Comparison of ENCODE assay signal across 28 cellular contexts in the genomic region with DNA sequence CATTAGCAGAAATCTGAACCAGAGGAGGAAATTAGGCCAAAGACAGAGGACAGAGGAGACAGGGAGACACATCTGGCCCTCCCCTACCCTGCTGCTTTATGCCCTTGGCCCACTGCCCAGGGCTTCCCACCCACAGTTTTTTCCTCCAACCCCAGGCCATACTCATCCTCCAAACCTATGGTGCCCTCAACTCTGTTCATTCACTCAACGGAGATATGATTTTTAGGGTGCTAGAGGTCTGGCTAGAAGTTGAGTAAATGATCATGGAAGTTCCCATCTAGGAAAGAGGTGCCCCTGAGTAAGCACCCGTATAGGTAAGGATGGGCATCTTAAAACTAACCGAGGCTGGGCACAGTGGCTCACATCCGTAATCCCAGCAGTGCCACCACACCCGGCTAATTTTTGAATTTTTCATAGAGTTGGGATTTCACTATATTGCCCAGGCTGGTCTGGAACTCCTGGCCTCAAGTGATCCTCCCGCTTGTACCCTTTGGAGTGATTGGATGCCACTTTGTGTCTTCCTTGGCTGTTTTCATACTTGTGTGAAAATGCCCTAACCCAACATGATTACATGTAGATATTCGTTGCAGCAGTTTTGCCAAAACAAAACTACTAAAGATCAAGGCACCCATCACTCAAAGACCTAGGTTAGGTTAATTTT. TPM values are rescaled to one million over a fixed set of nuclear protein-coding genes. Genes with fewer than 3 reads are reported as not detected.
DNase-seq lines count a peak whose midpoint lies in the region; ATAC-seq and TF ChIP-seq lines count a peak whose summit lies in the region.
"Had no signal": no experiment of that assay in that cellular context is flagged by ENCODE, and none has a peak within 500 bp of the region (broad histone marks: within the 10 kb centered on the region; RNA-seq: fewer than 3 reads in every experiment).

No MANE protein-coding gene starts in this region.

- H3K36me3 ChIP-seq in SK-N-SH (replicated peaks in 1 of 2; ENCODE audit: control insufficient read depth in 1 of 2, insufficient read depth in 2 of 2, low read length in 1 of 2) (peaks cover 4 to 9% of the 10 kb centered on the region in 2 experiments), right lobe of liver (peaks cover 0 to 30% (median 20%) of the 10 kb centered on the region in 4 donors)

- no peak overlapping the region for H3K27ac ChIP-seq in SK-N-SH (ENCODE audit: low read depth in 2 of 2, low read length in 1 of 2)
- H3K27ac ChIP-seq in RWPE1, result peak overlapping the region; percentile 92
- H3K27ac ChIP-seq in right lobe of liver, result no peak overlapping the region
- H3K27ac ChIP-seq: lower lobe of right lung, upper lobe of right lung had no signal

- TF ChIP-seq POLR2A in right lobe of liver (IDR thresholded peaks at IDR 0.05), result peak; percentile 30

- H3K4me1 ChIP-seq in SK-N-SH (ENCODE audit: control insufficient read depth in 1 of 2, insufficient read depth in 2 of 2, low read depth in 1 of 2, low read length in 1 of 2), result no peaks in the 10 kb centered on the region; a peak in 1 of 4 replicates
- H3K4me1 ChIP-seq in right lobe of liver, result peaks cover 0 to 18% (median 6%) of the 10 kb centered on the region in 4 donors
- H3K4me1 ChIP-seq: upper lobe of right lung had no signal

- TF ChIP-seq EP300 in SK-N-SH (IDR thresholded peaks at IDR 0.05; ENCODE audit: borderline replicate concordance in 1 of 2, low read depth in 1 of 2, low read length in 1 of 2), result no peak

- H3K4me3 ChIP-seq in SK-N-SH (ENCODE audit: low read depth in 2 of 2, low read length in 1 of 2) (no peak overlapping the region), right lobe of liver (no peak overlapping the region)
- H3K4me3 ChIP-seq: lower lobe of right lung, upper lobe of right lung had no signal

- TF ChIP-seq CTCF in SK-N-SH (IDR thresholded peaks at IDR 0.05) (no peak), RWPE1 (conservative IDR thresholded peaks at IDR 0.05; ENCODE audit: low read depth) (no peak), right lobe of liver (IDR thresholded peaks at IDR 0.05) (no peak)

- no peak overlapping the region for H3K9ac ChIP-seq in SK-N-SH

- 73% methylated on average over 7 of the region's 7 CpGs for WGBS in SK-N-SH (ENCODE audit: low lambda C conversion rate)
- WGBS in right lobe of liver (ENCODE audit: insufficient coverage, low coverage, low lambda C conversion rate, missing lambda C conversion rate), result 84% methylated on average over 6 of the region's 7 CpGs

- peaks cover 31% of the 10 kb centered on the region for H3K79me2 ChIP-seq in SK-N-SH (ENCODE audit: insufficient read depth)

- no peaks in the 10 kb centered on the region for H3K27me3 ChIP-seq in SK-N-SH (ENCODE audit: insufficient read depth)
- no peaks in the 10 kb centered on the region for H3K27me3 ChIP-seq in right lobe of liver
- H3K27me3 ChIP-seq: pancreas, upper lobe of right lung had no signal

- no peak for TF ChIP-seq RAD21 in SK-N-SH (IDR thresholded peaks at IDR 0.05; ENCODE audit: low read length)

- no peaks in the 10 kb centered on the region for H4K20me1 ChIP-seq in SK-N-SH (ENCODE audit: insufficient read depth)

- no peak overlapping the region for H3K4me2 ChIP-seq in SK-N-SH

- H3K9me2 ChIP-seq in SK-N-SH, result no peaks in the 10 kb centered on the region

- no peak overlapping the region for H2AFZ ChIP-seq in SK-N-SH (ENCODE audit: low read depth)

- CTCF ChIA-PET in SK-N-SH (lab: Yijun Ruan, JAX) (interaction anchor here (0.6 kb wide), 1 partner anchor 88 kb away, joined by 3 read pairs; no protein-coding TSS in a partner anchor), RWPE1 (lab: Yijun Ruan, JAX) (no interaction called here)

- POLR2A ChIA-PET in SK-N-SH (lab: Yijun Ruan, JAX), result no interaction called here
- POLR2A ChIA-PET in RWPE1 (lab: Yijun Ruan, JAX; ENCODE audit: low non-redundant PET), result no interaction called here

- H3K9me3 ChIP-seq in SK-N-SH (no peaks in the 10 kb centered on the region), right lobe of liver (no peaks in the 10 kb centered on the region)
- H3K9me3 ChIP-seq: lower lobe of right lung, pancreas, upper lobe of right lung had no signal

- ATAC-seq in SK-N-SH treated with all-trans-retinoic acid at 6 μM for 48 hours, result no peak
- no peak for ATAC-seq in right lobe of liver
- no peak for ATAC-seq in HG03139 (IDR thresholded peaks at IDR 0.05; ENCODE audit: unreplicated experiment)
- no peak for ATAC-seq in HG03280 (IDR thresholded peaks at IDR 0.05; ENCODE audit: unreplicated experiment)
- ATAC-seq in HG03571 (IDR thresholded peaks at IDR 0.05; ENCODE audit: unreplicated experiment), result no peak
- ATAC-seq: activated CD8-positive, alpha-beta T cell treated with anti-CD3 and anti-CD28 coated beads for 36 hours; lower lobe of right lung; pancreas; right cardiac atrium; stimulated activated effector memory CD8-positive, alpha-beta T cell treated with anti-CD3 and anti-CD28 coated beads, Interleukin-12 subunit alpha, Interleukin-12 subunit beta, amount 100 ng/mL, for 72 hours; T-helper 17 cell; upper lobe of right lung had no signal

- DNase-seq in SK-N-SH, result no peak
- no peak for DNase-seq in RWPE1 (ENCODE audit: low spot score)
- no peak for DNase-seq in right lobe of liver
- no peak for DNase-seq in NK-92 (lab: John Stamatoyannopoulos, UW; ENCODE audit: unreplicated experiment)
- DNase-seq: 8988T; activated CD4-positive, alpha-beta T cell treated with anti-CD3 and anti-CD28 coated beads for 1 hour; activated CD8-positive, alpha-beta T cell treated with anti-CD3 and anti-CD28 coated beads for 36 hours; CD4-positive, CD25-positive, alpha-beta regulatory T cell; effector CD4-positive, alpha-beta T cell; erythroblast; Kasumi-1; kidney glomerular epithelial cell; lower lobe of right lung; NCI-H1694; NCI-H2171 treated with DMSO at 0.1 percent for 48 hours; NCI-H524 treated with DMSO at 0.1 percent for 48 hours; right cardiac atrium; stimulated activated CD4-positive, alpha-beta T cell treated with anti-CD3 and anti-CD28 coated beads, Interleukin-4, amount 100 ng/mL, for 1 hour; substantia nigra; T-helper 17 cell; upper lobe of right lung had no signal

- peaks cover 20% of the 10 kb centered on the region for H3F3A ChIP-seq in SK-N-SH (replicated peaks; ENCODE audit: insufficient read depth)

- intact Hi-C loops in right lobe of liver (cut with DNase I), result no loop called here

TF ChIP-seq in SK-N-SH treated with all-trans-retinoic acid at 6 μM for 48 hours, 23 proteins besides CTCF, POLR2A, EP300 and RAD21 (continues in another document):
- TF ChIP-seq ISL1 (CRISPR knock-in tag; IDR thresholded peaks at IDR 0.05) (no peak), ZNF8 (CRISPR knock-in tag; IDR thresholded peaks at IDR 0.05) (no peak), ZFP30 (CRISPR knock-in tag; IDR thresholded peaks at IDR 0.05) (0 out of 2 replicates have a peak, but pooled peaks have one; percentile 35), GLIS3 (CRISPR knock-in tag; IDR thresholded peaks at IDR 0.05) (peak; percentile 91; the same call in 1 of the 2 replicates)
- TF ChIP-seq, protein P1, sequence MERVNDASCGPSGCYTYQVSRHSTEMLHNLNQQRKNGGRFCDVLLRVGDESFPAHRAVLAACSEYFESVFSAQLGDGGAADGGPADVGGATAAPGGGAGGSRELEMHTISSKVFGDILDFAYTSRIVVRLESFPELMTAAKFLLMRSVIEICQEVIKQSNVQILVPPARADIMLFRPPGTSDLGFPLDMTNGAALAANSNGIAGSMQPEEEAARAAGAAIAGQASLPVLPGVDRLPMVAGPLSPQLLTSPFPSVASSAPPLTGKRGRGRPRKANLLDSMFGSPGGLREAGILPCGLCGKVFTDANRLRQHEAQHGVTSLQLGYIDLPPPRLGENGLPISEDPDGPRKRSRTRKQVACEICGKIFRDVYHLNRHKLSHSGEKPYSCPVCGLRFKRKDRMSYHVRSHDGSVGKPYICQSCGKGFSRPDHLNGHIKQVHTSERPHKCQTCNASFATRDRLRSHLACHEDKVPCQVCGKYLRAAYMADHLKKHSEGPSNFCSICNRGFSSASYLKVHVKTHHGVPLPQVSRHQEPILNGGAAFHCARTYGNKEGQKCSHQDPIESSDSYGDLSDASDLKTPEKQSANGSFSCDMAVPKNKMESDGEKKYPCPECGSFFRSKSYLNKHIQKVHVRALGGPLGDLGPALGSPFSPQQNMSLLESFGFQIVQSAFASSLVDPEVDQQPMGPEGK (CRISPR knock-in tag; IDR thresholded peaks at IDR 0.05; ENCODE audit: borderline replicate concordance), result peak; percentile 36; the same call in 1 of the 2 replicates

TF ChIP-seq in SK-N-SH, 30 proteins besides CTCF, POLR2A, EP300 and RAD21 (continues in another document):
- TF ChIP-seq, protein P2, sequence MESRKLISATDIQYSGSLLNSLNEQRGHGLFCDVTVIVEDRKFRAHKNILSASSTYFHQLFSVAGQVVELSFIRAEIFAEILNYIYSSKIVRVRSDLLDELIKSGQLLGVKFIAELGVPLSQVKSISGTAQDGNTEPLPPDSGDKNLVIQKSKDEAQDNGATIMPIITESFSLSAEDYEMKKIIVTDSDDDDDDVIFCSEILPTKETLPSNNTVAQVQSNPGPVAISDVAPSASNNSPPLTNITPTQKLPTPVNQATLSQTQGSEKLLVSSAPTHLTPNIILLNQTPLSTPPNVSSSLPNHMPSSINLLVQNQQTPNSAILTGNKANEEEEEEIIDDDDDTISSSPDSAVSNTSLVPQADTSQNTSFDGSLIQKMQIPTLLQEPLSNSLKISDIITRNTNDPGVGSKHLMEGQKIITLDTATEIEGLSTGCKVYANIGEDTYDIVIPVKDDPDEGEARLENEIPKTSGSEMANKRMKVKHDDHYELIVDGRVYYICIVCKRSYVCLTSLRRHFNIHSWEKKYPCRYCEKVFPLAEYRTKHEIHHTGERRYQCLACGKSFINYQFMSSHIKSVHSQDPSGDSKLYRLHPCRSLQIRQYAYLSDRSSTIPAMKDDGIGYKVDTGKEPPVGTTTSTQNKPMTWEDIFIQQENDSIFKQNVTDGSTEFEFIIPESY (IDR thresholded peaks at IDR 0.05; ENCODE audit: borderline replicate concordance, low read depth), result no peak
- TF ChIP-seq JUND (IDR thresholded peaks at IDR 0.05), result no peak

RNA-seq across cellular contexts. Expression of a gene that starts 4.4 kb away (rescaled TPM):
- polyA plus RNA-seq in SK-N-SH (2012; rRNA removed), result 332 and 351 TPM in 2 replicates
- 225 and 265 TPM in 2 replicates for polyA plus RNA-seq in SK-N-SH (2012; cell fraction: cytosol; rRNA removed)
- polyA plus RNA-seq in SK-N-SH (2012; cell fraction: nucleus; rRNA removed), result 714 and 1,063 TPM in 2 replicates
- 1,000 to 10,000 TPM in 2 of 6 experiments, 100 to 1,000 TPM in 4; 148 to 1,377 (median 478) TPM for total RNA-seq in right lobe of liver

RNA-seq across cellular contexts. Expression of a gene that starts 48.4 kb away (rescaled TPM):
- 47.7 and 49.4 TPM in 2 replicates for polyA plus RNA-seq in SK-N-SH (2012; rRNA removed)
- polyA plus RNA-seq in SK-N-SH (2012; cell fraction: cytosol; rRNA removed), result 35.6 and 44.1 TPM in 2 replicates
- 40.7 and 41.4 TPM in 2 replicates for polyA plus RNA-seq in SK-N-SH (2012; cell fraction: nucleus; rRNA removed)
- total RNA-seq in right lobe of liver, result 1,000 to 10,000 TPM in 1 of 6 experiments, 100 to 1,000 TPM in 5; 149 to 1,003 (median 436) TPM
- total RNA-seq: CD4-positive, CD25-positive, alpha-beta regulatory T cell; SK-MEL-5 had no signal

RNA-seq across cellular contexts. Expression of a gene that starts 52.9 kb away (rescaled TPM):
- 267 and 292 TPM in 2 replicates for polyA plus RNA-seq in SK-N-SH (2012; rRNA removed)
- polyA plus RNA-seq in SK-N-SH (2012; cell fraction: cytosol; rRNA removed), result 346 and 371 TPM in 2 replicates
- 127 and 164 TPM in 2 replicates for polyA plus RNA-seq in SK-N-SH (2012; cell fraction: nucleus; rRNA removed)
- total RNA-seq in right lobe of liver, result 100 to 1,000 TPM; 143 to 270 (median 180) TPM
